ENCODE assay signal across 17 cellular contexts in genomic region chr6:81773887-81774286, GRCh38. TPM values are rescaled to one million over a fixed set of nuclear protein-coding genes. Genes with fewer than 3 reads are reported as not detected.
A peak's percentile ranks its signal among the peaks of the same experiment; 100 is the strongest.
DNase-seq lines count a peak whose midpoint lies in the region; ATAC-seq, FAIRE-seq and TF ChIP-seq lines count a peak whose summit lies in the region.
"Had no signal": no experiment of that assay in that cellular context is flagged by ENCODE, and none has a peak within 500 bp of the region (broad histone marks: within the 10 kb centered on the region; RNA-seq: fewer than 3 reads in every experiment).

No MANE protein-coding gene starts in this region.

- no peak overlapping the region for H2AFZ ChIP-seq in HepG2 (ENCODE audit: low read length)

- no TSS peak for BruUV-seq in HepG2 (replicated peaks; lab: Mats Ljungman, UMichigan)

- H3K36me3 Mint-ChIP-seq in activated naive CD8-positive, alpha-beta T cell treated with anti-CD3 and anti-CD28 coated beads for 36 hours, result no peaks in the 10 kb centered on the region
- H3K36me3 Mint-ChIP-seq in activated T-cell treated with anti-CD3 and anti-CD28 coated beads, Interleukin-2, amount 50 U/mL, for 24 hours (ENCODE audit: low read depth), result no peaks in the 10 kb centered on the region
- H3K36me3 Mint-ChIP-seq: CD8-positive, alpha-beta memory T cell had no signal

- no peak for TF ChIP-seq RAD21 in HepG2 (CRISPR knock-in tag; IDR thresholded peaks at IDR 0.05)

- H3K4me1 Mint-ChIP-seq in activated naive CD8-positive, alpha-beta T cell treated with anti-CD3 and anti-CD28 coated beads for 36 hours, result peaks cover 5% of the 10 kb centered on the region
- peaks cover 4% of the 10 kb centered on the region for H3K4me1 Mint-ChIP-seq in activated T-cell treated with anti-CD3 and anti-CD28 coated beads, Interleukin-2, amount 50 U/mL, for 24 hours (ENCODE audit: low read depth)
- H3K4me1 Mint-ChIP-seq: B cell; CD8-positive, alpha-beta memory T cell had no signal

- H3K79me2 ChIP-seq in HepG2 (ENCODE audit: insufficient read depth, low read length), result no peaks in the 10 kb centered on the region

- H3K9ac ChIP-seq in HepG2 (ENCODE audit: insufficient read depth, low read depth, low read length), result no peak overlapping the region
- H3K9ac ChIP-seq: BLaER1 treated with 17β-estradiol and CSF1 and Interleukin-3, amounts not matched to agents 10 nM and 100 nM had no signal

- no peak overlapping the region for H3K4me3 Mint-ChIP-seq in activated naive CD8-positive, alpha-beta T cell treated with anti-CD3 and anti-CD28 coated beads for 36 hours
- H3K4me3 Mint-ChIP-seq in activated T-cell treated with anti-CD3 and anti-CD28 coated beads, Interleukin-2, amount 50 U/mL, for 24 hours, result no peak overlapping the region
- H3K4me3 Mint-ChIP-seq: B cell; CD8-positive, alpha-beta memory T cell; H9 had no signal

- no peaks in the 10 kb centered on the region for H4K20me1 ChIP-seq in HepG2 (ENCODE audit: insufficient read depth, low read length)
- H4K20me1 ChIP-seq: BLaER1 treated with 17β-estradiol and CSF1 and Interleukin-3, amounts not matched to agents 10 nM and 100 nM had no signal

- intact Hi-C loops in HepG2 (cut with micrococcal nuclease; ENCODE audit: unreplicated experiment), result loop anchor here (5.0 kb wide), 1 partner anchor 33 kb away; no protein-coding TSS in a partner anchor

- H3K9me3 Mint-ChIP-seq in activated naive CD8-positive, alpha-beta T cell treated with anti-CD3 and anti-CD28 coated beads for 36 hours, result no peaks in the 10 kb centered on the region
- H3K9me3 Mint-ChIP-seq in activated T-cell treated with anti-CD3 and anti-CD28 coated beads, Interleukin-2, amount 50 U/mL, for 24 hours, result no peaks in the 10 kb centered on the region
- H3K9me3 Mint-ChIP-seq: CD8-positive, alpha-beta memory T cell; H9 had no signal

- H3K36me3 ChIP-seq in HepG2 (replicated peaks in 1 of 2; ENCODE audit: control insufficient read depth in 1 of 2, insufficient read depth in 2 of 2, low read length in 2 of 2), result no peaks in the 10 kb centered on the region
- H3K36me3 ChIP-seq in HAP-1 (replicated peaks), result no peaks in the 10 kb centered on the region
- H3K36me3 ChIP-seq: BLaER1 treated with 17β-estradiol and CSF1 and Interleukin-3, amounts not matched to agents 10 nM and 100 nM had no signal

- peak; percentile 18 for DNase-seq in NCI-H748 (lab: John Stamatoyannopoulos, UW; ENCODE audit: unreplicated experiment)
- no peak for DNase-seq in NCI-H748 treated with DMSO at 0.1 percent for 48 hours (lab: John Stamatoyannopoulos, UW)
- DNase-seq in NB4 (ENCODE audit: low read depth), result peak; percentile 42
- DNase-seq in HepG2 (ENCODE audit: low spot score), result no peak
- no peak for DNase-seq in HAP-1 (ENCODE audit: low spot score in 2 of 2)
- no peak for DNase-seq in activated T-cell treated with anti-CD3 and anti-CD28 coated beads, Interleukin-2, amount 50 U/mL, for 48 hours
- DNase-seq in activated naive CD8-positive, alpha-beta T cell treated with anti-CD3 and anti-CD28 coated beads for 36 hours, result no peak
- no peak for DNase-seq in activated T-cell treated with anti-CD3 and anti-CD28 coated beads, Interleukin-2, amount 50 U/mL, for 24 hours
- DNase-seq: CD8-positive, alpha-beta memory T cell; DMS 273 treated with DMSO at 0.1 percent for 48 hours; DND-41; EL; H9 had no signal

- in situ Hi-C loops in HepG2 (cut with HindIII; ENCODE audit: extremely low pct_ligation_motif_present, low pct_unique_long_range_greater_than_20kb), result no loop called here
- in situ Hi-C loops in HAP-1 (cut with MboI; ENCODE audit: low sequenced_read_pairs), result no loop called here

- H3K9me3 ChIP-seq in HepG2 (ENCODE audit: low read length) (no peaks in the 10 kb centered on the region), HAP-1 (no peaks in the 10 kb centered on the region)
- H3K9me3 ChIP-seq: BLaER1 treated with 17β-estradiol and CSF1 and Interleukin-3, amounts not matched to agents 10 nM and 100 nM had no signal

- H3K27ac Mint-ChIP-seq in activated naive CD8-positive, alpha-beta T cell treated with anti-CD3 and anti-CD28 coated beads for 36 hours, result no peak overlapping the region
- H3K27ac Mint-ChIP-seq in activated T-cell treated with anti-CD3 and anti-CD28 coated beads, Interleukin-2, amount 50 U/mL, for 24 hours, result no peak overlapping the region
- H3K27ac Mint-ChIP-seq: B cell; CD8-positive, alpha-beta memory T cell; H9 had no signal

- TF ChIP-seq CTCF in NB4 (IDR thresholded peaks at IDR 0.05; ENCODE audit: low read depth, low read length) (no peak), HepG2 (CRISPR knock-in tag; IDR thresholded peaks at IDR 0.05) (no peak)

- 100% methylated on average over 2 of the region's 2 CpGs for WGBS in HepG2 (ENCODE audit: low lambda C conversion rate)

- CTCF ChIA-PET in HepG2 (lab: Yijun Ruan, JAX; ENCODE audit: low intra/inter-chr PET ratio, low total read pairs), result no interaction called here

- no peaks in the 10 kb centered on the region for H3K27me3 ChIP-seq in HepG2 (ENCODE audit: control insufficient read depth in 1 of 2, insufficient read depth in 2 of 2, low read length in 2 of 2)
- no peaks in the 10 kb centered on the region for H3K27me3 ChIP-seq in HAP-1 (ENCODE audit: low read depth)
- H3K27me3 ChIP-seq: BLaER1 treated with 17β-estradiol and CSF1 and Interleukin-3, amounts not matched to agents 10 nM and 100 nM had no signal

- H3K4me2 ChIP-seq in HepG2 (ENCODE audit: low read depth, low read length), result peak overlapping the region; percentile 70
- H3K4me2 ChIP-seq: BLaER1 treated with 17β-estradiol and CSF1 and Interleukin-3, amounts not matched to agents 10 nM and 100 nM had no signal

- POLR2A ChIA-PET in HepG2 (lab: Yijun Ruan, JAX), result interaction anchor here (1.2 kb wide), 2 partner anchors 21 to 22 kb away, joined by 3 to 12 read pairs; partner anchors contain the start of gene TENT5A

- no peak for FAIRE-seq in HepG2 (lab: Jason Lieb, UNC)
- FAIRE-seq: GM12878, H1 had no signal

- H3K27me3 Mint-ChIP-seq in activated naive CD8-positive, alpha-beta T cell treated with anti-CD3 and anti-CD28 coated beads for 36 hours, result peaks cover 4% of the 10 kb centered on the region
- peaks cover 9% of the 10 kb centered on the region for H3K27me3 Mint-ChIP-seq in activated T-cell treated with anti-CD3 and anti-CD28 coated beads, Interleukin-2, amount 50 U/mL, for 24 hours

- TF ChIP-seq POLR2A in NB4 (IDR thresholded peaks at IDR 0.05; ENCODE audit: extremely low read depth, insufficient read length) (no peak), HepG2 (IDR thresholded peaks at IDR 0.05; ENCODE audit: insufficient read depth in 1 of 2, low read depth in 2 of 2, low read length in 2 of 2) (no peak)

- H3K4me1 ChIP-seq in HepG2 (ENCODE audit: insufficient read depth, low read length) (peaks cover 74% of the 10 kb centered on the region), HAP-1 (no peaks in the 10 kb centered on the region)

- H3K4me3 ChIP-seq in NB4 (ENCODE audit: low read depth, low read length) (no peak overlapping the region), HepG2 (replicated peaks in 1 of 3; ENCODE audit: insufficient read depth in 1 of 3, low read depth in 2 of 3, low read length in 3 of 3) (no peak overlapping the region), HAP-1 (no peak overlapping the region)
- H3K4me3 ChIP-seq: BLaER1 treated with 17β-estradiol and CSF1 and Interleukin-3, amounts not matched to agents 10 nM and 100 nM; GM12878 had no signal

- TF ChIP-seq EP300 in HepG2 (IDR thresholded peaks at IDR 0.05; ENCODE audit: low read depth in 2 of 2, low read length in 2 of 2), result no peak
- no peak for TF ChIP-seq EP300 in HepG2 (CRISPR knock-in tag; IDR thresholded peaks at IDR 0.05; ENCODE audit: borderline replicate concordance)

- ATAC-seq in HepG2, result no peak
- ATAC-seq: GM12878 had no signal

- H3K27ac ChIP-seq in HepG2 (ENCODE audit: extremely low read length, insufficient read depth, low read length), result no peak overlapping the region
- H3K27ac ChIP-seq: BLaER1 treated with 17β-estradiol and CSF1 and Interleukin-3, amounts not matched to agents 10 nM and 100 nM had no signal

TF ChIP-seq in HepG2, 621 proteins besides CTCF, POLR2A, EP300 and RAD21 (continues in another document):
- TF ChIP-seq CEBPB (IDR thresholded peaks at IDR 0.05; ENCODE audit: borderline replicate concordance, low read depth, low read length), result peak; percentile 69; the same call in 1 of the 2 replicates
- 0 out of 2 replicates have a peak, but pooled peaks have one; percentile 32 for TF ChIP-seq CREB3 (CRISPR knock-in tag; IDR thresholded peaks at IDR 0.05)

RNA-seq across cellular contexts. Expression of gene TENT5A, which starts 21.4 kb away (rescaled TPM):
- 13.8 and 15.4 TPM in 2 replicates for total RNA-seq in HepG2 (2016; rRNA removed; fragmentation: Illumina TruSeq; extraction: Trizol)
- total RNA-seq in HepG2 (2016; cell fraction: cytosol; rRNA removed; fragmentation: Illumina TruSeq; extraction: Trizol; ENCODE audit: low read depth), result 1.3 TPM in 2 replicates
- 13.2 and 14.6 TPM in 2 replicates for total RNA-seq in HepG2 (2016; cell fraction: insoluble cytoplasmic fraction; rRNA removed; fragmentation: Illumina TruSeq; extraction: Trizol)
- 5.1 and 5.9 TPM in 2 replicates for total RNA-seq in HepG2 (2016; cell fraction: membrane; rRNA removed; fragmentation: Illumina TruSeq; extraction: Trizol)
- 22.7 and 22.9 TPM in 2 replicates for total RNA-seq in HepG2 (2016; cell fraction: nucleus; rRNA removed; fragmentation: Illumina TruSeq; extraction: Trizol)
- polyA plus RNA-seq in HepG2 (2011; rRNA removed), result 4.9 and 8.0 TPM in 2 replicates
- polyA plus RNA-seq in HepG2 (2011; cell fraction: cytosol; rRNA removed), result 2.8 and 3.0 TPM in 2 replicates
- 14.0 and 14.5 TPM in 2 replicates for polyA plus RNA-seq in HepG2 (2011; cell fraction: nucleus; rRNA removed)
- polyA plus RNA-seq in HepG2 (2012), result 4.4 and 5.7 TPM in 2 replicates
- polyA plus RNA-seq in HepG2 (2016; cell fraction: cytosol; fragmentation: Illumina TruSeq; extraction: Trizol; ENCODE audit: low read depth), result 0.22 and 0.33 TPM in 2 replicates
- 7.7 and 8.0 TPM in 2 replicates for polyA plus RNA-seq in HepG2 (2016; cell fraction: insoluble cytoplasmic fraction; fragmentation: Illumina TruSeq; extraction: Trizol; ENCODE audit: low read depth)
- 1.5 and 1.6 TPM in 2 replicates for polyA plus RNA-seq in HepG2 (2016; cell fraction: membrane; fragmentation: Illumina TruSeq; extraction: Trizol; ENCODE audit: low read depth)
- polyA plus RNA-seq in HepG2 (2016; cell fraction: nucleus; fragmentation: Illumina TruSeq; extraction: Trizol; ENCODE audit: insufficient read depth, low read depth), result 32.2 and 34.0 TPM in 2 replicates
- polyA minus RNA-seq in HepG2 (2011; rRNA and poly(A)+ RNA removed; ENCODE audit: low replicate concordance), result 6.6 and 25.8 TPM in 2 replicates
- 6.4 and 7.7 TPM in 2 replicates for polyA minus RNA-seq in HepG2 (2011; cell fraction: cytosol; rRNA and poly(A)+ RNA removed)
- 15.9 and 16.6 TPM in 2 replicates for polyA minus RNA-seq in HepG2 (2011; cell fraction: nucleus; rRNA and poly(A)+ RNA removed)
- under 1 TPM; 0.76 to 0.94 TPM for total RNA-seq in activated naive CD8-positive, alpha-beta T cell treated with anti-CD3 and anti-CD28 coated beads for 36 hours

Comparison
In these comparisons a context has a peak if more than half of its experiments do, and no peak if none do; other contexts are left out.
1. DNase-seq: peak in NCI-H748 (single experiment) and NB4 (single experiment); none in NCI-H748 treated with DMSO at 0.1 percent for 48 hours (single experiment), HepG2 (single experiment), HAP-1 (0 of 2), activated T-cell treated with anti-CD3 and anti-CD28 coated beads, Interleukin-2, amount 50 U/mL, for 48 hours (0 of 2), activated naive CD8-positive, alpha-beta T cell treated with anti-CD3 and anti-CD28 coated beads for 36 hours (single experiment) and activated T-cell treated with anti-CD3 and anti-CD28 coated beads, Interleukin-2, amount 50 U/mL, for 24 hours (single experiment).